Comparison of ENCODE assay signal across 15 cellular contexts in genomic region chr10:73979428-73980407, GRCh38. TPM values are rescaled to one million over a fixed set of nuclear protein-coding genes. Genes with fewer than 3 reads are reported as not detected.
DNase-seq lines count a peak whose midpoint lies in the region; ATAC-seq and TF ChIP-seq lines count a peak whose summit lies in the region.
"Had no signal": no experiment of that assay in that cellular context is flagged by ENCODE, and none has a peak within 500 bp of the region (broad histone marks: within the 10 kb centered on the region; RNA-seq: fewer than 3 reads in every experiment).

No MANE protein-coding gene starts in this region.

- 0 out of 2 replicates have a peak overlapping the region, but pooled peaks have one; percentile 11 for H3K9ac ChIP-seq in iPS-20b (ENCODE audit: low read depth, low read length)

- TF ChIP-seq CTCF in upper lobe of right lung (IDR thresholded peaks at IDR 0.05) (no peak), ascending aorta (IDR thresholded peaks at IDR 0.05) (no peak)

- intact Hi-C loops in Right ventricle myocardium inferior (cut with DNase I) (no loop called here), cardiac septum (cut with DNase I) (no loop called here), upper lobe of right lung (cut with DNase I) (no loop called here), ascending aorta (cut with DNase I) (no loop called here)

- H3K4me3 ChIP-seq in iPS-20b (ENCODE audit: low read length) (no peak overlapping the region), upper lobe of right lung (no peak overlapping the region), ascending aorta (no peak overlapping the region)
- H3K4me3 ChIP-seq: MG63, skin epidermis had no signal

- H3K36me3 ChIP-seq in iPS-20b (ENCODE audit: insufficient read depth, low read depth, low read length) (no peaks in the 10 kb centered on the region), upper lobe of right lung (no peaks in the 10 kb centered on the region), ascending aorta (no peaks in the 10 kb centered on the region)
- H3K36me3 ChIP-seq: MG63 had no signal

- H3K4me1 ChIP-seq in iPS-20b (ENCODE audit: insufficient read depth, low read length) (peaks cover 14% of the 10 kb centered on the region; the same call in 1 of the 2 replicates), upper lobe of right lung (no peaks in the 10 kb centered on the region), ascending aorta (peaks cover 0 to 2% of the 10 kb centered on the region in 2 donors)

- H3K9me3 ChIP-seq in iPS-20b (ENCODE audit: insufficient read depth, low read depth, low read length) (0 out of 2 replicates have a peak, but pooled peaks cover 3% of the 10 kb centered on the region), upper lobe of right lung (no peaks in the 10 kb centered on the region), ascending aorta (no peaks in the 10 kb centered on the region)
- H3K9me3 ChIP-seq: MG63 had no signal

- peak; percentile 34 for ATAC-seq in Right ventricle myocardium inferior
- peak; percentile 92 for ATAC-seq in upper lobe of right lung
- no peak for ATAC-seq in esophagus mucosa

- H3K27ac ChIP-seq in iPS-20b (ENCODE audit: low read length), result no peak overlapping the region
- no peak overlapping the region for H3K27ac ChIP-seq in upper lobe of right lung
- no peak overlapping the region for H3K27ac ChIP-seq in ascending aorta

- DNase-seq in Right ventricle myocardium inferior (ENCODE audit: missing footprints), result no peak
- DNase-seq in cardiac septum (ENCODE audit: low spot score), result no peak
- DNase-seq in SIG-M5 treated with dmso at 0.1 percent for 504 hours (lab: John Stamatoyannopoulos, UW; ENCODE audit: unreplicated experiment), result peak; percentile 95
- DNase-seq in upper lobe of right lung, result no peak
- no peak for DNase-seq in ascending aorta (ENCODE audit: low spot score in 2 of 2)
- no peak for DNase-seq in COLO829 (ENCODE audit: low spot score)
- DNase-seq: activated naive CD4-positive, alpha-beta T cell treated with anti-CD3 and anti-CD28 coated beads, Interleukin-2, amount 50 U/mL, for 16 hours; caudate nucleus; DMS153; kidney glomerular epithelial cell; MG63; T1000 had no signal

- H3K27me3 ChIP-seq in iPS-20b (ENCODE audit: insufficient read depth, low read length) (no peaks in the 10 kb centered on the region), upper lobe of right lung (no peaks in the 10 kb centered on the region), ascending aorta (no peaks in the 10 kb centered on the region)
- H3K27me3 ChIP-seq: MG63 had no signal

RNA-seq across cellular contexts. Expression of gene VCL, which starts 18.2 kb away (rescaled TPM):
- total RNA-seq in Right ventricle myocardium inferior (237 TPM), cardiac septum (284 TPM), upper lobe of right lung (148 TPM), ascending aorta (333 TPM), esophagus mucosa (70.2 TPM)
